21 cellular contexts compared by ENCODE assay signal in genomic region chr3:45487508-45487907, GRCh38.
"Had no signal": no experiment of that assay in that cellular context is flagged by ENCODE, and none has a peak within 500 bp of the region (broad histone marks: within the 10 kb centered on the region; RNA-seq: fewer than 3 reads in every experiment).

No MANE protein-coding gene starts in this region.

- ATAC-seq: effector memory CD8-positive, alpha-beta T cell; gastroesophageal sphincter; left cardiac atrium; left ventricle myocardium superior; naive thymus-derived CD4-positive, alpha-beta T cell; right cardiac atrium; stimulated activated effector memory CD8-positive, alpha-beta T cell treated with anti-CD3 and anti-CD28 coated beads, Interleukin-12 subunit alpha, Interleukin-12 subunit beta, amount 100 ng/mL, for 72 hours; stimulated activated naive CD8-positive, alpha-beta T cell treated with anti-CD3 and anti-CD28 coated beads, Interleukin-15, Interleukin-2, amounts not matched to agents 100 U/mL and 50 U/mL, for 24 hours had no signal

- H3K4me3 Mint-ChIP-seq: effector memory CD8-positive, alpha-beta T cell; naive thymus-derived CD4-positive, alpha-beta T cell; neural crest cell; stimulated activated effector memory CD8-positive, alpha-beta T cell treated with anti-CD3 and anti-CD28 coated beads, Interleukin-12 subunit alpha, Interleukin-12 subunit beta, amount 100 ng/mL, for 72 hours had no signal

- H3K27me3 ChIP-seq: esophagus squamous epithelium, gastroesophageal sphincter, ovary, suprapubic skin, thyroid gland, upper lobe of left lung, uterus had no signal

- H3K27ac ChIP-seq: epithelial cell of prostate, esophagus squamous epithelium, gastroesophageal sphincter, ovary, suprapubic skin, thyroid gland, upper lobe of left lung, uterus had no signal

- DNase-seq: effector memory CD8-positive, alpha-beta T cell; esophagus squamous epithelium; foreskin fibroblast; kidney; left cardiac atrium; left ventricle myocardium superior; naive thymus-derived CD4-positive, alpha-beta T cell; ovary; right cardiac atrium; stimulated activated CD4-positive, alpha-beta T cell treated with anti-CD3 and anti-CD28 coated beads, Interleukin-4, amount 100 ng/mL, for 1 hour; stimulated activated CD8-positive, alpha-beta memory T cell treated with anti-CD3 and anti-CD28 coated beads, Interleukin-4, amount 100 ng/mL, for 48 hours; stimulated activated naive CD8-positive, alpha-beta T cell treated with anti-CD3 and anti-CD28 coated beads, Interleukin-15, Interleukin-2, amounts not matched to agents 100 U/mL and 50 U/mL, for 24 hours; thyroid gland; upper lobe of left lung; uterus had no signal

- H3K9me3 ChIP-seq: ovary, suprapubic skin, thyroid gland, uterus had no signal

- H3K4me1 ChIP-seq: gastroesophageal sphincter, suprapubic skin, thyroid gland, upper lobe of left lung, uterus had no signal

- H3K4me1 Mint-ChIP-seq: neural crest cell had no signal

- H3K27me3 Mint-ChIP-seq: effector memory CD8-positive, alpha-beta T cell; naive thymus-derived CD4-positive, alpha-beta T cell had no signal

- H3K4me2 ChIP-seq: smooth muscle cell had no signal

- H3K27ac Mint-ChIP-seq: effector memory CD8-positive, alpha-beta T cell; naive thymus-derived CD4-positive, alpha-beta T cell; stimulated activated effector memory CD8-positive, alpha-beta T cell treated with anti-CD3 and anti-CD28 coated beads, Interleukin-12 subunit alpha, Interleukin-12 subunit beta, amount 100 ng/mL, for 72 hours had no signal

- FAIRE-seq: kidney had no signal

- H3K4me3 ChIP-seq: esophagus squamous epithelium, gastroesophageal sphincter, ovary, smooth muscle cell, suprapubic skin, thyroid gland, upper lobe of left lung, uterus had no signal

- H3K36me3 ChIP-seq: ovary, uterus had no signal
